8 cellular contexts compared by ENCODE assay signal in the genomic region with DNA sequence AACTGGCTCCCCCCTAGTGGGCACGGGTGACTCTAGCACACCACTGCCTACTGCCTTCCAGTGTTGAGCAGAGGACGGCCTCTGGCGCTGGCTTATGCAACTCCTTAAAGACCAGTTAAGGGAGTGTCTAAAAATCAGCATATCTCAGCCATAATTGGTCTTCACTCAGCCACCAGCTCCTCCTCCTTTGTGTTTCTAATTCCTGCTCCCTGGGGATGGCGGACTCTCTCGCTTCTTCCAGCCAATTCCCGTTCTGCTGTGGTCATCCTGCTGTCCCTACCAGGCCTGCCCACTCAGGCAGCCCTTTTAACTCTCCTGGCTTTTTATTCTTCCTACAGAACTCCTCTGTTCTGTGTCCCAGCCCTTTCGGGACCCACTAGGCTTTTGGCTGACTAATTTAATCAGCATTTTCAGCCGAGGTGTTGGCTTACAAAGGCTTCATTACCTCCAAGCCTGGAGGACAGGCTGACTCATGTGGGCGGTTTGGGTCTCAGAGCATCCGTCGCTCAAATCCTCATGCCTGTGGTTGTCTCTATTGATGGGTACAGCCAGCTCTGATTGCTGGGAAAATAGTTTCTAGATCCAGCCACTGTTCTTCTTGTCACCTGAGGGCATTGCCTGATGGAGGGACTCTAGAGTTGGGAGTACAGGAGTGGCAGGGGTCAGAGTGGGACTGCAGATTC.
A peak's percentile ranks its signal among the peaks of the same experiment; 100 is the strongest.
DNase-seq lines count a peak whose midpoint lies in the region; ATAC-seq lines count a peak whose summit lies in the region.

No MANE protein-coding gene starts in this region.

- ATAC-seq in left colon = peak; percentile 73
- ATAC-seq in HG02759 (IDR thresholded peaks at IDR 0.05; ENCODE audit: unreplicated experiment) = no peak

- intact Hi-C loops in left colon (cut with DNase I, micrococcal nuclease) = no loop called here

- no peaks in the 10 kb centered on the region for H3K36me3 Mint-ChIP-seq in activated CD4-positive, alpha-beta memory T cell treated with anti-CD3 and anti-CD28 coated beads, Interleukin-2, amount 10 ng/mL, durations not matched to agents 7 days and 5 days (ENCODE audit: low read depth)
- no peaks in the 10 kb centered on the region for H3K36me3 Mint-ChIP-seq in activated CD4-positive, alpha-beta T cell treated with anti-CD3 and anti-CD28 coated beads, Interleukin-2, amount 10 ng/mL, durations not matched to agents 7 days and 5 days (ENCODE audit: low read depth)

- H3K9me3 ChIP-seq in MG63 = no peaks in the 10 kb centered on the region

- POLR2A ChIA-PET in activated CD4-positive, alpha-beta memory T cell treated with anti-CD3 and anti-CD28 coated beads, Interleukin-2, amount 10 ng/mL, durations not matched to agents 7 days and 5 days (lab: Charles Lee) = no interaction called here
- POLR2A ChIA-PET in activated CD4-positive, alpha-beta T cell treated with anti-CD3 and anti-CD28 coated beads, Interleukin-2, amount 10 ng/mL, durations not matched to agents 7 days and 5 days (lab: Charles Lee) = no interaction called here

- no peaks in the 10 kb centered on the region for H3K27me3 Mint-ChIP-seq in activated CD4-positive, alpha-beta memory T cell treated with anti-CD3 and anti-CD28 coated beads, Interleukin-2, amount 10 ng/mL, durations not matched to agents 7 days and 5 days
- H3K27me3 Mint-ChIP-seq in activated CD4-positive, alpha-beta T cell treated with anti-CD3 and anti-CD28 coated beads, Interleukin-2, amount 10 ng/mL, durations not matched to agents 7 days and 5 days = no peaks in the 10 kb centered on the region

- H3K9me3 Mint-ChIP-seq in activated CD4-positive, alpha-beta memory T cell treated with anti-CD3 and anti-CD28 coated beads, Interleukin-2, amount 10 ng/mL, durations not matched to agents 7 days and 5 days = peaks cover 3% of the 10 kb centered on the region
- peaks cover 6% of the 10 kb centered on the region for H3K9me3 Mint-ChIP-seq in activated CD4-positive, alpha-beta T cell treated with anti-CD3 and anti-CD28 coated beads, Interleukin-2, amount 10 ng/mL, durations not matched to agents 7 days and 5 days

- H3K27ac Mint-ChIP-seq in activated CD4-positive, alpha-beta memory T cell treated with anti-CD3 and anti-CD28 coated beads, Interleukin-2, amount 10 ng/mL, durations not matched to agents 7 days and 5 days = no peak overlapping the region
- no peak overlapping the region for H3K27ac Mint-ChIP-seq in activated CD4-positive, alpha-beta T cell treated with anti-CD3 and anti-CD28 coated beads, Interleukin-2, amount 10 ng/mL, durations not matched to agents 7 days and 5 days

- DNase-seq in Ammon's horn (ENCODE audit: low spot score) (peak; percentile 18), MG63 (peak; percentile 91), amniotic stem cell (lab: John Stamatoyannopoulos, UW) (peak; percentile 87), left colon (peak in 1 of 2 donors; percentile 39)
- DNase-seq in activated CD4-positive, alpha-beta memory T cell treated with anti-CD3 and anti-CD28 coated beads, Interleukin-2, amount 10 ng/mL, durations not matched to agents 7 days and 5 days = no peak
- no peak for DNase-seq in activated CD4-positive, alpha-beta T cell treated with anti-CD3 and anti-CD28 coated beads, Interleukin-2, amount 50 U/mL, for 48 hours
- no peak for DNase-seq in activated CD4-positive, alpha-beta T cell treated with anti-CD3 and anti-CD28 coated beads, Interleukin-2, amount 10 ng/mL, durations not matched to agents 7 days and 5 days

- peak overlapping the region; percentile 5; the same call in 1 of the 2 replicates for H3K4me3 ChIP-seq in MG63

- no peak overlapping the region for H3K4me3 Mint-ChIP-seq in activated CD4-positive, alpha-beta memory T cell treated with anti-CD3 and anti-CD28 coated beads, Interleukin-2, amount 10 ng/mL, durations not matched to agents 7 days and 5 days
- H3K4me3 Mint-ChIP-seq in activated CD4-positive, alpha-beta T cell treated with anti-CD3 and anti-CD28 coated beads, Interleukin-2, amount 10 ng/mL, durations not matched to agents 7 days and 5 days = no peak overlapping the region

- no peaks in the 10 kb centered on the region for H3K4me1 Mint-ChIP-seq in activated CD4-positive, alpha-beta memory T cell treated with anti-CD3 and anti-CD28 coated beads, Interleukin-2, amount 10 ng/mL, durations not matched to agents 7 days and 5 days
- H3K4me1 Mint-ChIP-seq in activated CD4-positive, alpha-beta T cell treated with anti-CD3 and anti-CD28 coated beads, Interleukin-2, amount 10 ng/mL, durations not matched to agents 7 days and 5 days = no peaks in the 10 kb centered on the region

- no peaks in the 10 kb centered on the region for H3K36me3 ChIP-seq in MG63

- H3K27me3 ChIP-seq in MG63 = no peaks in the 10 kb centered on the region

- CTCF ChIA-PET in activated CD4-positive, alpha-beta memory T cell treated with anti-CD3 and anti-CD28 coated beads, Interleukin-2, amount 10 ng/mL, durations not matched to agents 7 days and 5 days (lab: Charles Lee) = no interaction called here
- CTCF ChIA-PET in activated CD4-positive, alpha-beta T cell treated with anti-CD3 and anti-CD28 coated beads, Interleukin-2, amount 10 ng/mL, durations not matched to agents 7 days and 5 days (lab: Charles Lee) = no interaction called here

Comparison
In these comparisons a context has a peak if more than half of its experiments do, and no peak if none do; other contexts are left out.
1. DNase-seq: peak in Ammon's horn (single experiment), MG63 (single experiment) and amniotic stem cell (single experiment); none in activated CD4-positive, alpha-beta memory T cell treated with anti-CD3 and anti-CD28 coated beads, Interleukin-2, amount 10 ng/mL, durations not matched to agents 7 days and 5 days (single experiment), activated CD4-positive, alpha-beta T cell treated with anti-CD3 and anti-CD28 coated beads, Interleukin-2, amount 50 U/mL, for 48 hours (0 of 2) and activated CD4-positive, alpha-beta T cell treated with anti-CD3 and anti-CD28 coated beads, Interleukin-2, amount 10 ng/mL, durations not matched to agents 7 days and 5 days (single experiment).